ENCODE assay signal across 13 cellular contexts in the genomic region with DNA sequence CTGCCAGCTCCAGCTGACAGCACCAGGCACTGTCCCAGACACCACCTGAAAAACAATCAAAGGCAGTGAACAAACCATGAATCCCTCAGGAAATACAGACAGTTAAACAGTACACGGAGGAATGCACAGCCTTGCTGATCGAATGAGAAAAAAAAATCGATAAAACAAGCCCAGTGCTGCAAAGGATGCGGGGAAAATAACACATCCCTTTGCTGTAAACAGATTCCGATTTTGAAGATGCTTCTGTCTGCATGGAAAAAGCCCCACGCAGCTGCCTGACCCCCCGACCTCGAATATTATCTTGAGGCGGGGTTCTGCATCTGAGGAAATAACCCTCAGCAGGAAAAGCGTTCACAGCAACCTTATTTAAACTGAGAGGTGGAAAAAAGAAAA. TPM values are rescaled to one million over a fixed set of nuclear protein-coding genes. Genes with fewer than 3 reads are reported as not detected.
DNase-seq lines count a peak whose midpoint lies in the region; ATAC-seq, FAIRE-seq and TF ChIP-seq lines count a peak whose summit lies in the region.
"Had no signal": no experiment of that assay in that cellular context is flagged by ENCODE, and none has a peak within 500 bp of the region (broad histone marks: within the 10 kb centered on the region; RNA-seq: fewer than 3 reads in every experiment).

No MANE protein-coding gene starts in this region.

- H3K4me2 ChIP-seq in GM12878 (ENCODE audit: control insufficient read depth, insufficient read depth) = peak overlapping the region; percentile 30; the same call in 1 of the 2 replicates

- H3K9ac ChIP-seq in GM12878 (ENCODE audit: control insufficient read depth, insufficient read depth, low read length) = no peak overlapping the region

- no peak for ATAC-seq in CD4-positive, CD25-positive, alpha-beta regulatory T cell (ENCODE audit: low read depth in 2 of 2)
- ATAC-seq in GM12878 = no peak
- ATAC-seq in natural killer cell = no peak
- no peak for ATAC-seq in SK-N-SH treated with all-trans-retinoic acid at 6 μM for 48 hours

- FAIRE-seq in GM12878 (lab: Jason Lieb, UNC) = no peak
- FAIRE-seq: endothelial cell of umbilical vein, G401.6, TTC549 had no signal

- no peak for TF ChIP-seq POLR2A in GM12878 (IDR thresholded peaks at IDR 0.05; ENCODE audit: low read depth, low read length)

- no peaks in the 10 kb centered on the region for H3K27me3 ChIP-seq in CD4-positive, CD25-positive, alpha-beta regulatory T cell (ENCODE audit: control insufficient read depth, insufficient read depth, low read length)
- H3K27me3 ChIP-seq in GM12878 (replicated peaks in 1 of 2; ENCODE audit: control insufficient read depth in 2 of 2, insufficient read depth in 2 of 2, low read length in 1 of 2) = no peaks in the 10 kb centered on the region
- H3K27me3 ChIP-seq: SJSA1, tibial artery had no signal

- RAD21 ChIA-PET in GM12878 (lab: Charles Lee; ENCODE audit: unreplicated experiment) = interaction anchor here (0.7 to 1.8 kb wide), 6 partner anchors 8 to 54 kb away, joined by 3 to 11 read pairs (median 4); no protein-coding TSS in a partner anchor

- H3K79me2 ChIP-seq in GM12878 (ENCODE audit: control insufficient read depth, insufficient read depth, low read length) = no peaks in the 10 kb centered on the region

- 69% methylated on average over 10 of the region's 10 CpGs for WGBS in GM12878 (ENCODE audit: insufficient coverage, insufficient replicate concordance, low lambda C conversion rate, missing lambda C conversion rate)

- no peak for TF ChIP-seq RAD21 in GM12878 (IDR thresholded peaks at IDR 0.05; ENCODE audit: insufficient read depth, low read depth, low read length)

- POLR2A ChIA-PET in GM12878 (lab: Charles Lee) = interaction anchor here (3.5 kb wide), 1 partner anchor 39 kb away, joined by 20 read pairs; no protein-coding TSS in a partner anchor

- peak overlapping the region; percentile 13 for H3K4me3 ChIP-seq in CD4-positive, CD25-positive, alpha-beta regulatory T cell (ENCODE audit: low read depth, low read length)
- H3K4me3 ChIP-seq in GM12878 = no peak overlapping the region
- H3K4me3 ChIP-seq: SJSA1, tibial artery had no signal

- peak overlapping the region in 3 of 4 donors; percentile 63 to 77 (median 66) for H3K4me3 Mint-ChIP-seq in CD4-positive, CD25-positive, alpha-beta regulatory T cell
- H3K4me3 Mint-ChIP-seq in natural killer cell = no peak overlapping the region
- no peak overlapping the region for H3K4me3 Mint-ChIP-seq in T-helper 2 cell treated with Interferon-gamma antibody and Interleukin-4, amounts not matched to agents 5 μg/mL and 100 μg/mL, for 36 hours

- H3K4me1 Mint-ChIP-seq in CD4-positive, CD25-positive, alpha-beta regulatory T cell = peaks cover 23 to 71% (median 43%) of the 10 kb centered on the region in 4 donors
- H3K4me1 Mint-ChIP-seq in natural killer cell = peaks cover 48 to 60% of the 10 kb centered on the region in 2 donors
- H3K4me1 Mint-ChIP-seq in T-helper 2 cell treated with Interferon-gamma antibody and Interleukin-4, amounts not matched to agents 5 μg/mL and 100 μg/mL, for 36 hours (ENCODE audit: low read depth) = peaks cover 56% of the 10 kb centered on the region

- no peaks in the 10 kb centered on the region for H3K9me3 ChIP-seq in CD4-positive, CD25-positive, alpha-beta regulatory T cell (ENCODE audit: control insufficient read depth in 2 of 2, low read length in 2 of 2)
- no peaks in the 10 kb centered on the region; the same call in 2 of the 3 replicates for H3K9me3 ChIP-seq in GM12878 (replicated peaks; ENCODE audit: control insufficient read depth, insufficient read depth, low read length)
- H3K9me3 ChIP-seq: SJSA1, tibial artery had no signal

- no peak for TF ChIP-seq EP300 in GM12878 (IDR thresholded peaks at IDR 0.05; ENCODE audit: borderline replicate concordance in 1 of 2, control insufficient read depth in 1 of 2, low read depth in 2 of 2, low read length in 2 of 2)

- no peak overlapping the region for H3K27ac ChIP-seq in CD4-positive, CD25-positive, alpha-beta regulatory T cell (ENCODE audit: insufficient read depth, low read length, poor library complexity, severe bottlenecking)
- no peak overlapping the region for H3K27ac ChIP-seq in GM12878 (ENCODE audit: control insufficient read depth, insufficient read depth)
- H3K27ac ChIP-seq: SJSA1 had no signal

- peaks cover 4% of the 10 kb centered on the region for H3K27me3 Mint-ChIP-seq in CD4-positive, CD25-positive, alpha-beta regulatory T cell
- H3K27me3 Mint-ChIP-seq in natural killer cell (ENCODE audit: low read depth in 2 of 2) = no peaks in the 10 kb centered on the region
- H3K27me3 Mint-ChIP-seq in T-helper 2 cell treated with Interferon-gamma antibody and Interleukin-4, amounts not matched to agents 5 μg/mL and 100 μg/mL, for 36 hours (ENCODE audit: low read depth) = peaks cover 4% of the 10 kb centered on the region

- H3K9me3 Mint-ChIP-seq in CD4-positive, CD25-positive, alpha-beta regulatory T cell = peaks cover 0 to 1% (median 0%) of the 10 kb centered on the region in 7 donors
- no peaks in the 10 kb centered on the region for H3K9me3 Mint-ChIP-seq in natural killer cell
- H3K9me3 Mint-ChIP-seq in T-helper 2 cell treated with Interferon-gamma antibody and Interleukin-4, amounts not matched to agents 5 μg/mL and 100 μg/mL, for 36 hours = no peaks in the 10 kb centered on the region

- no peaks in the 10 kb centered on the region for H4K20me1 ChIP-seq in GM12878 (ENCODE audit: control insufficient read depth, insufficient read depth)

- H2AFZ ChIP-seq in GM12878 (ENCODE audit: control insufficient read depth, low read depth, low read length) = peak overlapping the region; percentile 13; the same call in 1 of the 2 replicates

- H3K4me1 ChIP-seq in CD4-positive, CD25-positive, alpha-beta regulatory T cell (ENCODE audit: control insufficient read depth, insufficient read depth, low read length, poor library complexity, severe bottlenecking) = peaks cover 54% of the 10 kb centered on the region
- peaks cover 35% of the 10 kb centered on the region for H3K4me1 ChIP-seq in GM12878 (ENCODE audit: control insufficient read depth, insufficient read depth, low read length)

- peak overlapping the region; percentile 31 to 95 (median 91) for H3K27ac Mint-ChIP-seq in CD4-positive, CD25-positive, alpha-beta regulatory T cell
- peak overlapping the region; percentile 92 to 93 for H3K27ac Mint-ChIP-seq in natural killer cell
- H3K27ac Mint-ChIP-seq in T-helper 2 cell treated with Interferon-gamma antibody and Interleukin-4, amounts not matched to agents 5 μg/mL and 100 μg/mL, for 36 hours = no peak overlapping the region

- in situ Hi-C loops in GM12878 (cut with MboI) = no loop called here

- TF ChIP-seq CTCF in GM12878 (IDR thresholded peaks at IDR 0.05 in 2 of 3, conservative IDR thresholded peaks at IDR 0.05 in 1 of 3; ENCODE audit: control insufficient read depth in 2 of 3, extremely low read depth in 1 of 3, insufficient read depth in 1 of 3, low read depth in 3 of 3, low read length in 3 of 3) (no peak), natural killer cell (IDR thresholded peaks at IDR 0.05) (no peak)

- CTCF ChIA-PET in GM12878 (lab: Yijun Ruan, JAX) = interaction anchor here (0.7 to 2.2 kb wide), 10 partner anchors 10 to 183 kb away, joined by 3 to 15 read pairs (median 4); no protein-coding TSS in a partner anchor

- no TSS peak for BruUV-seq in GM12878 (replicated peaks; lab: Mats Ljungman, UMichigan)

- intact Hi-C loops in GM12878 (cut with micrococcal nuclease; ENCODE audit: unreplicated experiment) = no loop called here
- intact Hi-C loops in natural killer cell (cut with micrococcal nuclease) = loop anchor here (2.0 kb wide), 2 partner anchors 16 to 52 kb away; no protein-coding TSS in a partner anchor

- no peak for DNase-seq in CD4-positive, CD25-positive, alpha-beta regulatory T cell
- peak; percentile 64 for DNase-seq in DMS79 treated with DMSO at 0.1 percent for 48 hours (lab: John Stamatoyannopoulos, UW)
- DNase-seq in GM12878 (ENCODE audit: low read depth, low spot score) = no peak
- no peak for DNase-seq in natural killer cell
- DNase-seq in T-helper 2 cell treated with Interferon-gamma antibody and Interleukin-4, amounts not matched to agents 5 μg/mL and 100 μg/mL, for 36 hours (ENCODE audit: low spot score) = no peak
- DNase-seq in kidney glomerular epithelial cell (lab: John Stamatoyannopoulos, UW) = no peak
- DNase-seq: islet precursor cell had no signal

- H3K36me3 Mint-ChIP-seq in CD4-positive, CD25-positive, alpha-beta regulatory T cell = no peaks in the 10 kb centered on the region
- no peaks in the 10 kb centered on the region for H3K36me3 Mint-ChIP-seq in natural killer cell
- peaks cover 3% of the 10 kb centered on the region for H3K36me3 Mint-ChIP-seq in T-helper 2 cell treated with Interferon-gamma antibody and Interleukin-4, amounts not matched to agents 5 μg/mL and 100 μg/mL, for 36 hours (ENCODE audit: low read depth)

- H3K36me3 ChIP-seq in CD4-positive, CD25-positive, alpha-beta regulatory T cell (ENCODE audit: control insufficient read depth, insufficient read depth, low read length) = no peaks in the 10 kb centered on the region
- H3K36me3 ChIP-seq in GM12878 (ENCODE audit: control insufficient read depth in 2 of 2, insufficient read depth in 2 of 2, low read length in 1 of 2) = no peaks in the 10 kb centered on the region
- H3K36me3 ChIP-seq: SJSA1, tibial artery had no signal

- SMC1A ChIA-PET in GM12878 (lab: Charles Lee; ENCODE audit: uncharacterized antibody, unreplicated experiment) = interaction anchor here (0.7 to 2.1 kb wide), 5 partner anchors 13 to 38 kb away, joined by 3 to 6 read pairs (median 5); no protein-coding TSS in a partner anchor

RNA-seq across cellular contexts. Expression of a gene that starts 43.9 kb away (rescaled TPM):
- 322 TPM for total RNA-seq in CD4-positive, CD25-positive, alpha-beta regulatory T cell
- polyA plus RNA-seq in CD4-positive, CD25-positive, alpha-beta regulatory T cell = 100 to 1,000 TPM in 2 of 4 donors, 10 to 100 TPM in 2; 71.9 to 163 (median 102) TPM
- 58.6 and 73.2 TPM in 2 replicates for total RNA-seq in GM12878 (2013; cell fraction: nucleolus; rRNA removed)
- 68.6 and 79.7 TPM in 2 replicates for total RNA-seq in GM12878 (2014; rRNA removed)
- 23.2 and 27.5 TPM in 2 replicates for total RNA-seq in GM12878 (2014; rRNA removed; fragmentation: Illumina TruSeq; extraction: Trizol)
- 102 and 104 TPM in 2 replicates for total RNA-seq in GM12878 (2021)
- 37.7 TPM for polyA plus RNA-seq in GM12878 (2011; ENCODE audit: low read depth)
- 29.9 and 57.3 TPM in 2 replicates for polyA plus RNA-seq in GM12878 (2011; rRNA removed)
- polyA plus RNA-seq in GM12878 (2011; cell fraction: cytosol; rRNA removed) = 90.6 and 104 TPM in 2 replicates
- 86.7 and 88.5 TPM in 2 replicates for polyA plus RNA-seq in GM12878 (2011; cell fraction: nucleus; rRNA removed)
- polyA plus RNA-seq in GM12878 (2012) = 96.5 and 121 TPM in 2 replicates
- 4.3 and 22.9 TPM in 2 replicates for polyA plus RNA-seq in GM12878 (2014; fragmentation: Illumina TruSeq; extraction: Trizol)
- polyA plus RNA-seq in GM12878 (2014; fragmentation: Nextera tagmentation; extraction: Ambion mirVana) = 1 to 10 TPM in 1 of 2 experiments, under 1 TPM in 1; 0.32 to 1.3 TPM
- polyA plus RNA-seq in GM12878 (2014; rRNA removed) = 118 and 127 TPM in 2 replicates
- polyA plus RNA-seq in GM12878 (2016; fragmentation: Nextera tagmentation; extraction: Ambion mirVana) = 10 to 100 TPM; 10.4 to 13.2 TPM
- polyA minus RNA-seq in GM12878 (2011; rRNA and poly(A)+ RNA removed) = 24.3 and 61.6 TPM in 2 replicates
- 39.3 and 39.8 TPM in 2 replicates for polyA minus RNA-seq in GM12878 (2011; cell fraction: cytosol; rRNA and poly(A)+ RNA removed)
- polyA minus RNA-seq in GM12878 (2011; cell fraction: nucleus; rRNA and poly(A)+ RNA removed) = 16.6 and 21.1 TPM in 2 replicates
- total RNA-seq in natural killer cell = 100 to 1,000 TPM; 217 to 392 (median 264) TPM

Comparison
In these comparisons a context has a peak if more than half of its experiments do, and no peak if none do; other contexts are left out.
1. H3K4me3 Mint-ChIP-seq: peak in CD4-positive, CD25-positive, alpha-beta regulatory T cell (3 of 4); none in natural killer cell (single experiment) and T-helper 2 cell treated with Interferon-gamma antibody and Interleukin-4, amounts not matched to agents 5 μg/mL and 100 μg/mL, for 36 hours (single experiment).